In the genomic region with DNA sequence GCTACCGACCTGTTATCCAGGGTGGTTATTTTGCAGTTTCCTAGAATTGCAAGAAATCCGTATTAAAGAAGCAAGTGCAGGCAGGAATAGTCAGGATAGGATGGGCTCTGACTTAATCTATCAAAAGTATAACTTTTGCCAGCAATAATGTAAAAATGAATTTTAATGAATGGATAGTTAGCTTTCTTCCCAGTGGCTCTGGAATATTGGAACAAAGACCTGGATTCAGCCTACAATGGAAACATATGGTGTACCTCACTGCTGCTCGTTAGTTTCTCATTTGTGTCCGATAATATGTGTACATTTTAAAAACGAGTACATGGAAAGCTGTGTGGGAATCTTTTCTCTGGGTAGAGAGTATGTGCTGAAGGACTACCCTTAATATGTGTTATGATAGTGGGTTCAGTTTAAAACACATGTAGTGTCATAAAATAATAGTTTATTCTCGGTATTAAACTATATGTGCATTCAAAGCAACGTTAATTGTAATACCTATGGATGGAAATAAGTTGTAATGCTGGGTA, we compare ENCODE assay signal across 1 cellular context.
TF ChIP-seq lines count a peak whose summit lies in the region.

No MANE protein-coding gene starts in this region.

TF ChIP-seq in IMR-90, 13 proteins besides CTCF, POLR2A, EP300 and RAD21 (continued from another document):
- TF ChIP-seq MAFK (IDR thresholded peaks at IDR 0.05; ENCODE audit: low read depth, low read length) (no peak), BHLHE40 (IDR thresholded peaks at IDR 0.05; ENCODE audit: low read depth, low read length) (no peak), RFX5 (IDR thresholded peaks at IDR 0.05; ENCODE audit: low read depth, low read length) (no peak), CHD1 (IDR thresholded peaks at IDR 0.05; ENCODE audit: low read depth, low read length) (no peak), FOS (IDR thresholded peaks at IDR 0.05; ENCODE audit: low read depth, low read length) (no peak), MAZ (IDR thresholded peaks at IDR 0.05; ENCODE audit: borderline replicate concordance, low read depth, low read length) (no peak)
